ENCODE assay signal across 8 cellular contexts in genomic region chr12:104672096-104672445, GRCh38.
A peak's percentile ranks its signal among the peaks of the same experiment; 100 is the strongest.
DNase-seq lines count a peak whose midpoint lies in the region; ATAC-seq and TF ChIP-seq lines count a peak whose summit lies in the region.

No MANE protein-coding gene starts in this region.

- no peaks in the 10 kb centered on the region for H3K9me3 Mint-ChIP-seq in activated naive CD4-positive, alpha-beta T cell treated with anti-CD3 and anti-CD28 coated beads, Interleukin-2, amount 50 U/mL, for 24 hours
- no peaks in the 10 kb centered on the region for H3K9me3 Mint-ChIP-seq in activated naive CD4-positive, alpha-beta T cell treated with anti-CD3 and anti-CD28 coated beads, Interleukin-2, amount 10 ng/mL, durations not matched to agents 7 days and 5 days
- H3K9me3 Mint-ChIP-seq in activated naive CD8-positive, alpha-beta T cell treated with anti-CD3 and anti-CD28 coated beads for 36 hours: peaks cover 2% of the 10 kb centered on the region

- no peaks in the 10 kb centered on the region for H3K36me3 Mint-ChIP-seq in activated naive CD4-positive, alpha-beta T cell treated with anti-CD3 and anti-CD28 coated beads, Interleukin-2, amount 50 U/mL, for 24 hours
- H3K36me3 Mint-ChIP-seq in activated naive CD4-positive, alpha-beta T cell treated with anti-CD3 and anti-CD28 coated beads, Interleukin-2, amount 10 ng/mL, durations not matched to agents 7 days and 5 days: no peaks in the 10 kb centered on the region
- H3K36me3 Mint-ChIP-seq in activated naive CD8-positive, alpha-beta T cell treated with anti-CD3 and anti-CD28 coated beads for 36 hours: peaks cover 4% of the 10 kb centered on the region

- no peak for TF ChIP-seq POLR2A in tibial nerve (IDR thresholded peaks at IDR 0.05)

- H3K27me3 Mint-ChIP-seq in activated naive CD4-positive, alpha-beta T cell treated with anti-CD3 and anti-CD28 coated beads, Interleukin-2, amount 50 U/mL, for 24 hours: no peaks in the 10 kb centered on the region
- H3K27me3 Mint-ChIP-seq in activated naive CD4-positive, alpha-beta T cell treated with anti-CD3 and anti-CD28 coated beads, Interleukin-2, amount 10 ng/mL, durations not matched to agents 7 days and 5 days: no peaks in the 10 kb centered on the region
- no peaks in the 10 kb centered on the region for H3K27me3 Mint-ChIP-seq in activated naive CD8-positive, alpha-beta T cell treated with anti-CD3 and anti-CD28 coated beads for 36 hours

- intact Hi-C loops in lower lobe of right lung (cut with DNase I): no loop called here

- H3K9me3 ChIP-seq in lower lobe of right lung: no peaks in the 10 kb centered on the region
- no peaks in the 10 kb centered on the region for H3K9me3 ChIP-seq in tibial nerve

- no peak for DNase-seq in activated naive CD4-positive, alpha-beta T cell treated with anti-CD3 and anti-CD28 coated beads, Interleukin-2, amount 10 ng/mL, durations not matched to agents 7 days and 5 days
- no peak for DNase-seq in activated naive CD8-positive, alpha-beta T cell treated with anti-CD3 and anti-CD28 coated beads for 36 hours
- DNase-seq in lower lobe of right lung: no peak
- DNase-seq in tibial nerve (ENCODE audit: low spot score in 2 of 2): no peak
- no peak for DNase-seq in SK-N-DZ (ENCODE audit: low spot score)

- peak overlapping the region; percentile 92 for H3K27ac Mint-ChIP-seq in activated naive CD4-positive, alpha-beta T cell treated with anti-CD3 and anti-CD28 coated beads, Interleukin-2, amount 50 U/mL, for 24 hours
- H3K27ac Mint-ChIP-seq in activated naive CD4-positive, alpha-beta T cell treated with anti-CD3 and anti-CD28 coated beads, Interleukin-2, amount 10 ng/mL, durations not matched to agents 7 days and 5 days: no peak overlapping the region
- H3K27ac Mint-ChIP-seq in activated naive CD8-positive, alpha-beta T cell treated with anti-CD3 and anti-CD28 coated beads for 36 hours: peak overlapping the region; percentile 94

- H3K27me3 ChIP-seq in lower lobe of right lung (ENCODE audit: low read depth) (no peaks in the 10 kb centered on the region), tibial nerve (no peaks in the 10 kb centered on the region)

- TF ChIP-seq CTCF in lower lobe of right lung (IDR thresholded peaks at IDR 0.05) (no peak), tibial nerve (IDR thresholded peaks at IDR 0.05) (no peak)

- CTCF ChIA-PET in activated naive CD4-positive, alpha-beta T cell treated with anti-CD3 and anti-CD28 coated beads, Interleukin-2, amount 10 ng/mL, durations not matched to agents 7 days and 5 days (lab: Charles Lee): interaction anchor here (1.5 to 2.0 kb wide), 2 partner anchors 16 to 290 kb away, joined by 4 to 12 read pairs; no protein-coding TSS in a partner anchor

- H3K4me3 ChIP-seq in lower lobe of right lung: no peak overlapping the region
- H3K4me3 ChIP-seq in tibial nerve: no peak overlapping the region

- 47 to 48% methylated on average over 8 of the region's 8 CpGs for WGBS in tibial nerve, 2 donors

- H3K36me3 ChIP-seq in lower lobe of right lung: no peaks in the 10 kb centered on the region
- H3K36me3 ChIP-seq in tibial nerve: no peaks in the 10 kb centered on the region

- no peak for ATAC-seq in lower lobe of right lung
- ATAC-seq in HG02610 (IDR thresholded peaks at IDR 0.05; ENCODE audit: unreplicated experiment): no peak
- ATAC-seq in GM19328 (IDR thresholded peaks at IDR 0.05; ENCODE audit: unreplicated experiment): no peak

- peak overlapping the region; percentile 15 for H3K4me3 Mint-ChIP-seq in activated naive CD4-positive, alpha-beta T cell treated with anti-CD3 and anti-CD28 coated beads, Interleukin-2, amount 50 U/mL, for 24 hours
- H3K4me3 Mint-ChIP-seq in activated naive CD4-positive, alpha-beta T cell treated with anti-CD3 and anti-CD28 coated beads, Interleukin-2, amount 10 ng/mL, durations not matched to agents 7 days and 5 days: no peak overlapping the region
- H3K4me3 Mint-ChIP-seq in activated naive CD8-positive, alpha-beta T cell treated with anti-CD3 and anti-CD28 coated beads for 36 hours: no peak overlapping the region

- TF ChIP-seq EP300 in tibial nerve (IDR thresholded peaks at IDR 0.05): no peak

- H3K4me1 ChIP-seq in lower lobe of right lung (peaks cover 74% of the 10 kb centered on the region), tibial nerve (peaks cover 0 to 59% (median 48%) of the 10 kb centered on the region in 4 donors)

- peaks cover 60% of the 10 kb centered on the region for H3K4me1 Mint-ChIP-seq in activated naive CD4-positive, alpha-beta T cell treated with anti-CD3 and anti-CD28 coated beads, Interleukin-2, amount 50 U/mL, for 24 hours
- peaks cover 42% of the 10 kb centered on the region for H3K4me1 Mint-ChIP-seq in activated naive CD4-positive, alpha-beta T cell treated with anti-CD3 and anti-CD28 coated beads, Interleukin-2, amount 10 ng/mL, durations not matched to agents 7 days and 5 days
- H3K4me1 Mint-ChIP-seq in activated naive CD8-positive, alpha-beta T cell treated with anti-CD3 and anti-CD28 coated beads for 36 hours: peaks cover 54% of the 10 kb centered on the region

- H3K27ac ChIP-seq in lower lobe of right lung: peak overlapping the region; percentile 39
- H3K27ac ChIP-seq in tibial nerve: peak overlapping the region; percentile 48 to 90 (median 70)
